ENCODE assay signal across 9 cellular contexts in the genomic region with DNA sequence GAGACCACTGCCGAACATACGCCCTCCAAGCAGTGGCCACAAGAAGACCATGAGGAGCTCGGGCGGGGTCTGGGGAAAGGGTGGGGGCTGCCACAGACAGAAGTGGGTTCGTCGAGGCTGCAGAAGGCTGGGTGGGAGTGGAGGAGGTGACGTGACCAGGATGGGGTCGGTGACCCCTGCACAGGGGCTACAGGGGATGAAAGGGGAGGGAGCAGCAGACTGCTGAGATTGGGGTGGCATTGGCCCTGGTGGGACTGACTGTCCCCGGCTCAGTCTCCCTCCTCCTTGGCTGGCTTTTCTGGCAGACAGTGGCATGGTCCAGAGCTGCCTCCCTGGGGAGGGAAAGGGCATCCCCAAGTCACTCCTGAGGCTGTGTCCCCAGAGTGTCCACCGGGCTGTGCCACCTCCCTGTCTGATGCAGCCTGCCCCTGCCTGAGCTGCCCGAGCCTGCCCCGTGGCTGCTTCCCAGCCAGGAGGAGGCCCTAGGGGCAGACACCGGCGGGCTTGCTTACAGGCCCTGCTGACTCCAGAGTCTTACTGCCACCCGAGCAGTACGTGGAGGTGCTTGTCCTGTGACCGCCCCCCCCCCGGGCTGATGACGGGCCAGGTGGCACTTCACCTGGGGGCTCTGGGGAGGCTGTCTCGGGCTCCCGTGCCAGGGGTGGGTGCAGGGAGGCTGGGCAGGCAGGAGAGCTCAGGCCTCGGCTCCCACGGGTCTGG. TPM values are rescaled to one million over a fixed set of nuclear protein-coding genes. Genes with fewer than 3 reads are reported as not detected.
DNase-seq lines count a peak whose midpoint lies in the region; ATAC-seq and TF ChIP-seq lines count a peak whose summit lies in the region.
"Had no signal": no experiment of that assay in that cellular context is flagged by ENCODE, and none has a peak within 500 bp of the region (broad histone marks: within the 10 kb centered on the region; RNA-seq: fewer than 3 reads in every experiment).

No MANE protein-coding gene starts in this region.

- H3K4me3 ChIP-seq in mucosa of rectum (ENCODE audit: low read length in 2 of 2) (peak overlapping the region; percentile 14 to 31), vagina (peak overlapping the region; percentile 21)

- no peaks in the 10 kb centered on the region for H3K36me3 Mint-ChIP-seq in activated naive CD4-positive, alpha-beta T cell treated with anti-CD3 and anti-CD28 coated beads, Interleukin-2, amount 50 U/mL, for 24 hours
- H3K36me3 Mint-ChIP-seq in chondrocyte (ENCODE audit: low read depth), result no peaks in the 10 kb centered on the region

- no peaks in the 10 kb centered on the region for H3K27me3 Mint-ChIP-seq in activated naive CD4-positive, alpha-beta T cell treated with anti-CD3 and anti-CD28 coated beads, Interleukin-2, amount 50 U/mL, for 24 hours
- no peaks in the 10 kb centered on the region for H3K27me3 Mint-ChIP-seq in chondrocyte (ENCODE audit: low read depth)

- H3K4me1 ChIP-seq in mucosa of rectum (ENCODE audit: control insufficient read depth in 2 of 2, insufficient read depth in 2 of 2, low read length in 2 of 2) (peaks cover 71 to 91% of the 10 kb centered on the region in 2 donors), vagina (peaks cover 98% of the 10 kb centered on the region)

- peaks cover 43% of the 10 kb centered on the region for H3K4me1 Mint-ChIP-seq in activated naive CD4-positive, alpha-beta T cell treated with anti-CD3 and anti-CD28 coated beads, Interleukin-2, amount 50 U/mL, for 24 hours
- peaks cover 66% of the 10 kb centered on the region for H3K4me1 Mint-ChIP-seq in chondrocyte (ENCODE audit: low read depth)

- no peak for ATAC-seq in GM18517 (IDR thresholded peaks at IDR 0.05; ENCODE audit: unreplicated experiment)
- no peak for ATAC-seq in HG02885 (IDR thresholded peaks at IDR 0.05; ENCODE audit: poor library complexity, unreplicated experiment)

- DNase-seq in activated naive CD4-positive, alpha-beta T cell treated with anti-CD3 and anti-CD28 coated beads, Interleukin-2, amount 50 U/mL, for 16 hours, result no peak
- DNase-seq in chondrocyte (ENCODE audit: low spot score) (peak; percentile 89), vagina (ENCODE audit: extremely low spot score in 2 of 2) (no peak)
- DNase-seq in stimulated activated CD4-positive, alpha-beta T cell treated with anti-CD3 and anti-CD28 coated beads, Interleukin-4, amount 100 ng/mL, for 4 hours, result no peak
- DNase-seq: GOT3 had no signal

- intact Hi-C loops in vagina (cut with DNase I), result no loop called here

- TF ChIP-seq CTCF in chondrocyte (IDR thresholded peaks at IDR 0.05), result no peak
- no peak for TF ChIP-seq CTCF in vagina (IDR thresholded peaks at IDR 0.05)

- H3K36me3 ChIP-seq in mucosa of rectum (ENCODE audit: control insufficient read depth in 2 of 2, insufficient read depth in 2 of 2, low read length in 2 of 2), result no peaks in the 10 kb centered on the region
- no peaks in the 10 kb centered on the region for H3K36me3 ChIP-seq in vagina

- H3K9me3 ChIP-seq in mucosa of rectum (ENCODE audit: control insufficient read depth in 2 of 2, low read length in 2 of 2) (no peaks in the 10 kb centered on the region), vagina (no peaks in the 10 kb centered on the region)

- H3K9ac ChIP-seq in mucosa of rectum (ENCODE audit: low read depth in 1 of 2, low read length in 2 of 2), result peak overlapping the region; percentile 5 to 60

- H3K27me3 ChIP-seq in mucosa of rectum (ENCODE audit: control insufficient read depth in 2 of 2, insufficient read depth in 2 of 2, low read length in 2 of 2) (no peaks in the 10 kb centered on the region), vagina (no peaks in the 10 kb centered on the region)

- peak overlapping the region; percentile 83 to 90 for H3K27ac ChIP-seq in mucosa of rectum (ENCODE audit: low read depth in 2 of 2, low read length in 2 of 2)
- peak overlapping the region; percentile 90 for H3K27ac ChIP-seq in vagina

- H3K9me3 Mint-ChIP-seq in activated naive CD4-positive, alpha-beta T cell treated with anti-CD3 and anti-CD28 coated beads, Interleukin-2, amount 50 U/mL, for 24 hours, result no peaks in the 10 kb centered on the region
- H3K9me3 Mint-ChIP-seq in chondrocyte (ENCODE audit: low read depth), result no peaks in the 10 kb centered on the region

- peak overlapping the region; percentile 47 for H3K4me3 Mint-ChIP-seq in activated naive CD4-positive, alpha-beta T cell treated with anti-CD3 and anti-CD28 coated beads, Interleukin-2, amount 50 U/mL, for 24 hours
- H3K4me3 Mint-ChIP-seq in chondrocyte (ENCODE audit: unreplicated experiment), result peak overlapping the region; percentile 54

- no peak overlapping the region for H3K27ac Mint-ChIP-seq in activated naive CD4-positive, alpha-beta T cell treated with anti-CD3 and anti-CD28 coated beads, Interleukin-2, amount 50 U/mL, for 24 hours
- H3K27ac Mint-ChIP-seq in chondrocyte (ENCODE audit: unreplicated experiment), result peak overlapping the region; percentile 93

- TF ChIP-seq POLR2A in vagina (IDR thresholded peaks at IDR 0.05), result no peak

RNA-seq across cellular contexts. Expression of gene SH3BP2, which starts 7.2 kb away (rescaled TPM):
- total RNA-seq in chondrocyte, result 50.1 to 63.1 TPM (median 59.8 TPM) in 3 replicates
- 102 TPM for total RNA-seq in vagina

RNA-seq across cellular contexts. Expression of gene ADD1, which starts 43.5 kb away (rescaled TPM):
- total RNA-seq in chondrocyte, result 240 to 269 TPM (median 256 TPM) in 3 replicates
- total RNA-seq in vagina, result 228 TPM

RNA-seq across cellular contexts. Expression of gene TNIP2, which starts 44.0 kb away (rescaled TPM):
- total RNA-seq in chondrocyte, result 23.3 to 30.7 TPM (median 29.0 TPM) in 3 replicates
- total RNA-seq in vagina, result 57.0 TPM
